8 cellular contexts compared by ENCODE assay signal in the genomic region with DNA sequence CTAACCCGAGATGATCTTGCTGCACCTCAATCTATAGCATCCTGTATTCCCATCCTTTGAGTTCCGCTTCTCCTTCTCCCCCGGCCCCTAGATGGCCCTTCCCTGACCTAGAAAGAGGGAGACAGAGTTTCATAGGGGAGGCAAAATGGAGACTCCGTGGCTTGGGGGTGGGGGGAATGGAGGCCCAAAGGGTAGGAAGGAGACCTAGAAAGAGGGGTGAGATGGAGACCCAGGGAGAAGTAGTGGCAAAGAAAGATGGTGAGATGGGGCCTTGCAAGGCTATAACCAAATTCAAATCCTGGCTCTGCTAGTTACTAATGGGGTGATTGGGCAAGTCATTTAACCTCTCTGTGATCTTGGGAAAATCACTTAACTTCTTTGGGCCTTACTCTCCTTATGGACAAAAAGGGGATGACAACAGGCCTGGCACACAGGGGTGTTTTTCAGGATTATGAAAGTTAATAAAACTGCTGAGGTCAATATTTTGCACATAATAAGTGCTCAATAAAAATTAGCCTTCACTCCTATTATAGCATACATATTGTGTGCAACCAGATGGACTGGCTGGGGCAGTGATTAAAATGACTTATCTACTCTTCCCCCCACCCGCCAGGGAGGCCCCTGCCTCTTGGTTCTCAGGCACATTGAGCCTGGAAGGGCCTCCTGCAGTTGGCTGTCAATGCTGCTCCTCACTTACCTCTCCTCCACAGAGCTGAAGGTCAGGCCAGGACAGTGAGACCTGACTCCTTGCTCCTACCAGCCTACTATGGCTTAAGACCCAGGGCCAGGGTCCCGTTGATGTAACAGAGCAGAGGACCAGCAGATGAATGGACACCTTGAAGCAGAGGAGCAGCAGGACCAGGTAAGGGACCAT. TPM values are rescaled to one million over a fixed set of nuclear protein-coding genes. Genes with fewer than 3 reads are reported as not detected.
DNase-seq lines count a peak whose midpoint lies in the region; ATAC-seq and TF ChIP-seq lines count a peak whose summit lies in the region.

No MANE protein-coding gene starts in this region.

- H3K27me3 Mint-ChIP-seq in stimulated activated naive CD8-positive, alpha-beta T cell treated with anti-CD3 and anti-CD28 coated beads, Interleukin-15, Interleukin-2, amounts not matched to agents 100 ng/mL and 50 ng/mL, for 24 hours, result no peaks in the 10 kb centered on the region

- H3K4me1 ChIP-seq in mesendoderm (ENCODE audit: control insufficient read depth, low read depth, low read length), result peaks cover 14% of the 10 kb centered on the region

- H3K36me3 Mint-ChIP-seq in stimulated activated naive CD8-positive, alpha-beta T cell treated with anti-CD3 and anti-CD28 coated beads, Interleukin-15, Interleukin-2, amounts not matched to agents 100 ng/mL and 50 ng/mL, for 24 hours (ENCODE audit: low read depth), result peaks cover 68% of the 10 kb centered on the region

- peaks cover 73% of the 10 kb centered on the region for H3K4me1 Mint-ChIP-seq in stimulated activated naive CD8-positive, alpha-beta T cell treated with anti-CD3 and anti-CD28 coated beads, Interleukin-15, Interleukin-2, amounts not matched to agents 100 ng/mL and 50 ng/mL, for 24 hours (ENCODE audit: low read depth)

- H3K56ac ChIP-seq in mesendoderm (ENCODE audit: low read length), result peak overlapping the region; percentile 95

- peaks cover 11% of the 10 kb centered on the region for H3K79me1 ChIP-seq in mesendoderm (ENCODE audit: low read length)

- no peaks in the 10 kb centered on the region for H3K9me3 Mint-ChIP-seq in stimulated activated naive CD8-positive, alpha-beta T cell treated with anti-CD3 and anti-CD28 coated beads, Interleukin-15, Interleukin-2, amounts not matched to agents 100 ng/mL and 50 ng/mL, for 24 hours

- H3K23ac ChIP-seq in mesendoderm (ENCODE audit: low read length), result peak overlapping the region; percentile 24

- no peak overlapping the region for H2BK120ac ChIP-seq in mesendoderm (ENCODE audit: low read depth, low read length)

- TF ChIP-seq CTCF in brain microvascular endothelial cell (IDR thresholded peaks at IDR 0.05; ENCODE audit: low read depth, low read length, missing control alignments), result peak; percentile 11

- no peak overlapping the region for H2BK15ac ChIP-seq in mesendoderm (replicated peaks; ENCODE audit: low read depth)

- H3K4me3 ChIP-seq in brain microvascular endothelial cell (ENCODE audit: low read depth, low read length), result peak overlapping the region; percentile 98
- peak overlapping the region; percentile 79 for H3K4me3 ChIP-seq in mesendoderm (ENCODE audit: low read length)

- peak overlapping the region; percentile 73 for H3K4me2 ChIP-seq in mesendoderm (ENCODE audit: low read length)

- H4K8ac ChIP-seq in mesendoderm (ENCODE audit: low read depth, low read length), result no peak overlapping the region

- H3K27me3 ChIP-seq in brain microvascular endothelial cell (replicated peaks), result no peaks in the 10 kb centered on the region
- no peaks in the 10 kb centered on the region for H3K27me3 ChIP-seq in mesendoderm (ENCODE audit: insufficient read depth, low read length, poor library complexity)

- DNase-seq in stimulated activated naive CD8-positive, alpha-beta T cell treated with anti-CD3 and anti-CD28 coated beads, Interleukin-15, Interleukin-2, amounts not matched to agents 100 U/mL and 50 U/mL, for 24 hours, result no peak
- DNase-seq in brain microvascular endothelial cell, result no peak
- DNase-seq in mesendoderm, result no peak
- DNase-seq in SIG-M5 (lab: John Stamatoyannopoulos, UW), result no peak
- no peak for DNase-seq in ACHN
- no peak for DNase-seq in NCI-H526 treated with DMSO at 0.1 percent for 48 hours (lab: John Stamatoyannopoulos, UW)
- no peak for DNase-seq in COR-L47 (lab: John Stamatoyannopoulos, UW)

- no CpG with 5 or more reads among the region's 6 CpGs for WGBS in mesendoderm (ENCODE audit: extremely low coverage, insufficient coverage, low lambda C conversion rate)

- H3K27ac Mint-ChIP-seq in stimulated activated naive CD8-positive, alpha-beta T cell treated with anti-CD3 and anti-CD28 coated beads, Interleukin-15, Interleukin-2, amounts not matched to agents 100 ng/mL and 50 ng/mL, for 24 hours, result peak overlapping the region; percentile 100

- H3K18ac ChIP-seq in mesendoderm (ENCODE audit: low read length), result peak overlapping the region; percentile 65

- in situ Hi-C loops in brain microvascular endothelial cell (cut with HindIII; ENCODE audit: low pct_ligation_motif_present, low sequenced_read_pairs), result no loop called here
- in situ Hi-C loops in ACHN (cut with HindIII; ENCODE audit: low pct_ligation_motif_present, low pct_unique_long_range_greater_than_20kb, low sequenced_read_pairs), result no loop called here

- H3K27ac ChIP-seq in brain microvascular endothelial cell, result peak overlapping the region; percentile 72
- peak overlapping the region; percentile 45 for H3K27ac ChIP-seq in mesendoderm (ENCODE audit: low read depth, low read length)

- H2AK5ac ChIP-seq in mesendoderm (ENCODE audit: low read length), result peak overlapping the region; percentile 97

- H3K36me3 ChIP-seq in brain microvascular endothelial cell (replicated peaks) (peaks cover 29% of the 10 kb centered on the region), mesendoderm (ENCODE audit: control insufficient read depth, insufficient read depth, low read length) (peaks cover 26% of the 10 kb centered on the region)

- peaks cover 33% of the 10 kb centered on the region for H3K79me2 ChIP-seq in mesendoderm (ENCODE audit: control insufficient read depth, insufficient read depth, low read length)

- peak overlapping the region; percentile 77 for H4K5ac ChIP-seq in mesendoderm (ENCODE audit: low read length)

- peak overlapping the region; percentile 94 for H3K9ac ChIP-seq in mesendoderm (ENCODE audit: low read length)

- ATAC-seq in stimulated activated naive CD8-positive, alpha-beta T cell treated with anti-CD3 and anti-CD28 coated beads, Interleukin-15, Interleukin-2, amounts not matched to agents 100 U/mL and 50 U/mL, for 24 hours, result no peak

- peak overlapping the region; percentile 97 for H3K4me3 Mint-ChIP-seq in stimulated activated naive CD8-positive, alpha-beta T cell treated with anti-CD3 and anti-CD28 coated beads, Interleukin-15, Interleukin-2, amounts not matched to agents 100 ng/mL and 50 ng/mL, for 24 hours

- peak overlapping the region; percentile 89 for H2BK5ac ChIP-seq in mesendoderm (ENCODE audit: low read length)

- H3K4ac ChIP-seq in mesendoderm (ENCODE audit: low read depth, low read length), result peak overlapping the region; percentile 44

RNA-seq across cellular contexts. Expression of a gene that starts 0.6 kb away (rescaled TPM):
- 19.4 TPM for polyA plus RNA-seq in mesendoderm (2013, experiment 1 of 2)
- 20.6 TPM for polyA plus RNA-seq in mesendoderm (2013, experiment 2 of 2)

RNA-seq across cellular contexts. Expression of a gene that starts 1.0 kb away (rescaled TPM):
- polyA plus RNA-seq in mesendoderm (2013, experiment 1 of 2), result 1,890 TPM
- 1,896 TPM for polyA plus RNA-seq in mesendoderm (2013, experiment 2 of 2)

RNA-seq across cellular contexts. Expression of a gene that starts 5.1 kb away (rescaled TPM):
- polyA plus RNA-seq in mesendoderm (2013, experiment 1 of 2), result 1.4 TPM
- 1.7 TPM for polyA plus RNA-seq in mesendoderm (2013, experiment 2 of 2)

RNA-seq across cellular contexts. Expression of a gene that starts 13.4 kb away (rescaled TPM):
- not detected for polyA plus RNA-seq in mesendoderm (2013, experiment 1 of 2)
- polyA plus RNA-seq in mesendoderm (2013, experiment 2 of 2), result not detected

RNA-seq across cellular contexts. Expression of a gene that starts 17.2 kb away (rescaled TPM):
- polyA plus RNA-seq in mesendoderm (2013, experiment 1 of 2), result 2.0 TPM
- polyA plus RNA-seq in mesendoderm (2013, experiment 2 of 2), result 1.9 TPM
